In the genomic region with DNA sequence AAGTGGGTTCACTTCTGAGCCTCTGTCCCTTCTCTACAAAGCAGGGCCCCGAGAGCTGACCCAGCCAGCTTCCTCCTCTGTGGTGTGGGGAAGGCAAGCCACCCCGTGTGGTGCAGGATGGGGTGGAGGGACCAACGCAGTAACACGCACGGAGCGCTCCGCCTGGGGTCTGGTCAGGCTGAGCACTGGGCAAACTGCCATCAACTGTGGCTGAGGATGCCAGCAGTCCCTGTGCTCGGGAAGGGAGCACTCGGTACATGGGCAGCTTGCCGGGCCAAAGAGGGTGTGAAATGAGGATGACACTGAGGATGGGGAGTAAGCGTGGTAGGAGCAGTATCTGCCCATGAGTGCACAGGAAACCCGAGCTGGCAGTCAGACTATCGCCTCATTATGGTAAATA, we compare ENCODE assay signal across 20 cellular contexts. TPM values are rescaled to one million over a fixed set of nuclear protein-coding genes. Genes with fewer than 3 reads are reported as not detected.
A peak's percentile ranks its signal among the peaks of the same experiment; 100 is the strongest.
DNase-seq lines count a peak whose midpoint lies in the region; ATAC-seq, FAIRE-seq and TF ChIP-seq lines count a peak whose summit lies in the region.
"Had no signal": no experiment of that assay in that cellular context is flagged by ENCODE, and none has a peak within 500 bp of the region (broad histone marks: within the 10 kb centered on the region; RNA-seq: fewer than 3 reads in every experiment).

No MANE protein-coding gene starts in this region.

- no peak for TF ChIP-seq EP300 in K562 (IDR thresholded peaks at IDR 0.05; ENCODE audit: low read length)

- TF ChIP-seq CTCF in K562 (IDR thresholded peaks at IDR 0.05 in 2 of 3, conservative IDR thresholded peaks at IDR 0.05 in 1 of 3; ENCODE audit: insufficient read depth in 2 of 3, low read depth in 1 of 3, low read length in 3 of 3): no peak
- no peak for TF ChIP-seq CTCF in activated CD8-positive, alpha-beta T cell treated with anti-CD3 and anti-CD28 coated beads for 36 hours (IDR thresholded peaks at IDR 0.05)

- H3K27me3 ChIP-seq in K562 (ENCODE audit: control insufficient read depth in 2 of 2, insufficient read depth in 2 of 2, low read length in 2 of 2): no peaks in the 10 kb centered on the region
- H3K27me3 ChIP-seq: adrenal gland, cardiac muscle cell, gastrocnemius medialis had no signal

- intact Hi-C loops in K562 (cut with micrococcal nuclease): no loop called here
- intact Hi-C loops in activated CD8-positive, alpha-beta T cell treated with anti-CD3 and anti-CD28 coated beads for 36 hours (cut with micrococcal nuclease): no loop called here

- no peaks in the 10 kb centered on the region for H4K20me1 ChIP-seq in K562 (replicated peaks; ENCODE audit: control insufficient read depth, insufficient read depth, low read length)

- no peak overlapping the region for H3K4me3 ChIP-seq in K562
- H3K4me3 ChIP-seq: adrenal gland, cardiac muscle cell, gastrocnemius medialis, SK-N-MC had no signal

- 90% methylated on average over 8 of the region's 13 CpGs for WGBS in K562 (ENCODE audit: insufficient coverage, low coverage, missing lambda C conversion rate)

- no peak overlapping the region for H3K27ac ChIP-seq in K562 (ENCODE audit: extremely low read depth, low read depth, low read length)
- H3K27ac ChIP-seq in substantia nigra (ENCODE audit: low read depth, low read length, poor library complexity, severe bottlenecking): peak overlapping the region; percentile 70
- H3K27ac ChIP-seq: adrenal gland, cardiac muscle cell, gastrocnemius medialis, SK-N-MC had no signal

- peaks cover 94% of the 10 kb centered on the region; the same call in 2 of the 3 replicates for H3K36me3 ChIP-seq in K562 (ENCODE audit: control insufficient read depth, insufficient read depth, low read length)

- CTCF ChIA-PET in K562 (lab: Yijun Ruan, JAX; ENCODE audit: low intra/inter-chr PET ratio): no interaction called here
- CTCF ChIA-PET in activated CD8-positive, alpha-beta T cell treated with anti-CD3 and anti-CD28 coated beads for 36 hours (lab: Charles Lee): interaction anchor here (1.1 to 2.0 kb wide), 4 partner anchors 90 to 119 kb away, joined by 4 to 12 read pairs (median 4); no protein-coding TSS in a partner anchor

- no peak for TF ChIP-seq RAD21 in K562 (CRISPR knock-in tag; conservative IDR thresholded peaks at IDR 0.05 in 1 of 2, IDR thresholded peaks at IDR 0.05 in 1 of 2)

- no TSS peak for BruUV-seq in K562 (replicated peaks; lab: Mats Ljungman, UMichigan)

- DNase-seq in K562 (ENCODE audit: extremely low read depth in 1 of 4, low spot score in 3 of 4) (no peak), hypothalamus (lab: John Stamatoyannopoulos, UW) (peak in 39 of 51 donors; percentile 15 to 76 (median 50)), substantia nigra (lab: John Stamatoyannopoulos, UW) (peak in 44 of 49 donors; percentile 7 to 88 (median 58))
- no peak for DNase-seq in activated CD8-positive, alpha-beta T cell treated with anti-CD3 and anti-CD28 coated beads for 36 hours
- DNase-seq in activated naive CD4-positive, alpha-beta T cell treated with anti-CD3 and anti-CD28 coated beads, Interleukin-2, amount 50 U/mL, for 72 hours (ENCODE audit: low spot score in 2 of 2): no peak
- DNase-seq in activated naive CD8-positive, alpha-beta T cell treated with anti-CD3 and anti-CD28 coated beads for 36 hours: no peak
- DNase-seq: activated CD8-positive, alpha-beta memory T cell treated with anti-CD3 and anti-CD28 coated beads for 24 hours; Calu3; HCEC 1CT; NCI-H187 treated with DMSO at 0.1 percent for 48 hours; occipital lobe; stimulated activated naive CD4-positive, alpha-beta T cell treated with Interleukin-2 at 50 U/mL for 16 hours; T1000; trophoblast cell had no signal

- peaks cover 0 to 4% of the 10 kb centered on the region in 2 experiments; a peak in 1 of 5 replicates for H3K4me1 ChIP-seq in K562 (replicated peaks in 1 of 2; ENCODE audit: control insufficient read depth in 2 of 2, insufficient read depth in 2 of 2, low read length in 2 of 2)
- H3K4me1 ChIP-seq: adrenal gland, gastrocnemius medialis had no signal

- no peak for ATAC-seq in K562
- ATAC-seq in activated CD8-positive, alpha-beta T cell treated with anti-CD3 and anti-CD28 coated beads for 36 hours: no peak
- ATAC-seq in activated naive CD4-positive, alpha-beta T cell treated with anti-CD3 and anti-CD28 coated beads, Interleukin-2, amount 50 U/mL, for 72 hours: no peak

- peaks cover 40% of the 10 kb centered on the region for H3K36me3 Mint-ChIP-seq in activated CD8-positive, alpha-beta T cell treated with anti-CD3 and anti-CD28 coated beads for 36 hours (ENCODE audit: low read depth)
- peaks cover 7 to 22% of the 10 kb centered on the region in 2 donors for H3K36me3 Mint-ChIP-seq in activated naive CD4-positive, alpha-beta T cell treated with anti-CD3 and anti-CD28 coated beads, Interleukin-2, amount 50 U/mL, for 72 hours
- H3K36me3 Mint-ChIP-seq in activated naive CD8-positive, alpha-beta T cell treated with anti-CD3 and anti-CD28 coated beads for 36 hours: peaks cover 19% of the 10 kb centered on the region

- POLR2A ChIA-PET in K562 (lab: Yijun Ruan, JAX): interaction anchor here (5.6 kb wide), 1 partner anchor 11 kb away, joined by 40 read pairs; a partner anchor contains a TSS
- POLR2A ChIA-PET in activated CD8-positive, alpha-beta T cell treated with anti-CD3 and anti-CD28 coated beads for 36 hours (lab: Charles Lee): interaction anchor here (1.6 to 3.4 kb wide), 4 partner anchors 11 to 119 kb away, joined by 3 to 23 read pairs (median 6); a partner anchor contains a TSS

- no peak overlapping the region for H2AFZ ChIP-seq in K562 (ENCODE audit: low read depth, low read length)

- no peaks in the 10 kb centered on the region for H3K27me3 Mint-ChIP-seq in activated CD8-positive, alpha-beta T cell treated with anti-CD3 and anti-CD28 coated beads for 36 hours
- H3K27me3 Mint-ChIP-seq in activated naive CD8-positive, alpha-beta T cell treated with anti-CD3 and anti-CD28 coated beads for 36 hours: no peaks in the 10 kb centered on the region

- no peak overlapping the region for H3K27ac Mint-ChIP-seq in activated CD8-positive, alpha-beta T cell treated with anti-CD3 and anti-CD28 coated beads for 36 hours
- H3K27ac Mint-ChIP-seq in activated naive CD4-positive, alpha-beta T cell treated with anti-CD3 and anti-CD28 coated beads, Interleukin-2, amount 50 U/mL, for 72 hours: no peak overlapping the region
- H3K27ac Mint-ChIP-seq in activated naive CD8-positive, alpha-beta T cell treated with anti-CD3 and anti-CD28 coated beads for 36 hours: no peak overlapping the region

- no peak for FAIRE-seq in K562 (lab: Jason Lieb, UNC)
- FAIRE-seq: GM19239 had no signal

- no peak overlapping the region for H3K4me2 ChIP-seq in K562 (ENCODE audit: insufficient read depth, low read length)

- in situ Hi-C loops in K562 (cut with MboI): no loop called here

- no peaks in the 10 kb centered on the region for H3K4me1 Mint-ChIP-seq in activated CD8-positive, alpha-beta T cell treated with anti-CD3 and anti-CD28 coated beads for 36 hours (ENCODE audit: low read depth)
- peaks cover 2% of the 10 kb centered on the region for H3K4me1 Mint-ChIP-seq in activated naive CD8-positive, alpha-beta T cell treated with anti-CD3 and anti-CD28 coated beads for 36 hours

- no peak overlapping the region; a peak in 1 of 4 replicates for H3K9ac ChIP-seq in K562 (ENCODE audit: insufficient read depth in 1 of 2, low read depth in 2 of 2, low read length in 2 of 2)

- H3K79me2 ChIP-seq in K562 (ENCODE audit: control insufficient read depth, insufficient read depth, low read length): no peaks in the 10 kb centered on the region

- H3K4me3 Mint-ChIP-seq in activated CD8-positive, alpha-beta T cell treated with anti-CD3 and anti-CD28 coated beads for 36 hours: no peak overlapping the region
- H3K4me3 Mint-ChIP-seq in activated naive CD8-positive, alpha-beta T cell treated with anti-CD3 and anti-CD28 coated beads for 36 hours: no peak overlapping the region

- no peaks in the 10 kb centered on the region for H3K9me1 ChIP-seq in K562 (ENCODE audit: control insufficient read depth, insufficient read depth, low read length)

- no peaks in the 10 kb centered on the region for H3K9me3 Mint-ChIP-seq in activated CD8-positive, alpha-beta T cell treated with anti-CD3 and anti-CD28 coated beads for 36 hours
- no peaks in the 10 kb centered on the region for H3K9me3 Mint-ChIP-seq in activated naive CD4-positive, alpha-beta T cell treated with anti-CD3 and anti-CD28 coated beads, Interleukin-2, amount 50 U/mL, for 72 hours
- H3K9me3 Mint-ChIP-seq in activated naive CD8-positive, alpha-beta T cell treated with anti-CD3 and anti-CD28 coated beads for 36 hours: no peaks in the 10 kb centered on the region

- TF ChIP-seq POLR2A in GM19099 (IDR thresholded peaks at IDR 0.05; ENCODE audit: extremely low read depth, insufficient read length, low read depth) (peak; percentile 19), K562 (conservative IDR thresholded peaks at IDR 0.05) (no peak)

- no peaks in the 10 kb centered on the region for H3K9me3 ChIP-seq in K562 (replicated peaks; ENCODE audit: control insufficient read depth, insufficient read depth, low read depth, low read length)
- H3K9me3 ChIP-seq: adrenal gland, gastrocnemius medialis had no signal

RNA-seq across cellular contexts. Expression of a gene that starts 7.6 kb away (rescaled TPM):
- total RNA-seq in K562 (2011; cell fraction: chromatin; rRNA removed; ENCODE audit: low replicate concordance): 36.6 and 78.6 TPM in 2 replicates
- 26.7 and 27.8 TPM in 2 replicates for total RNA-seq in K562 (2011; cell fraction: nucleolus; rRNA removed)
- total RNA-seq in K562 (2011; cell fraction: nucleoplasm; rRNA removed): 17.3 and 24.6 TPM in 2 replicates
- total RNA-seq in K562 (2014; rRNA removed): 9.9 and 12.6 TPM in 2 replicates
- 2.2 and 3.9 TPM in 2 replicates for total RNA-seq in K562 (2014; rRNA removed; fragmentation: Illumina TruSeq; extraction: Trizol)
- 3.2 and 3.3 TPM in 2 replicates for total RNA-seq in K562 (2015; rRNA removed; fragmentation: Illumina TruSeq; extraction: Trizol)
- total RNA-seq in K562 (2021): 13.5 and 15.8 TPM in 2 replicates
- polyA plus RNA-seq in K562 (2011; rRNA removed): 2.9 and 5.1 TPM in 2 replicates
- polyA plus RNA-seq in K562 (2011; cell fraction: cytosol; rRNA removed): 2.3 and 3.5 TPM in 2 replicates
- 27.3 and 36.6 TPM in 2 replicates for polyA plus RNA-seq in K562 (2011; cell fraction: nucleus; rRNA removed)
- 8.7 and 16.6 TPM in 2 replicates for polyA plus RNA-seq in K562 (2012)
- polyA plus RNA-seq in K562 (2014; fragmentation: Illumina TruSeq; extraction: Trizol): 5.4 and 6.3 TPM in 2 replicates
- polyA plus RNA-seq in K562 (2014; fragmentation: Nextera tagmentation; extraction: Ambion mirVana): under 1 TPM; 0.14 to 0.38 TPM
- 6.8 and 12.5 TPM in 2 replicates for polyA plus RNA-seq in K562 (2014; rRNA removed)
- polyA minus RNA-seq in K562 (2011; rRNA and poly(A)+ RNA removed): 5.1 and 5.4 TPM in 2 replicates
- polyA minus RNA-seq in K562 (2011; cell fraction: cytosol; rRNA and poly(A)+ RNA removed): 3.7 and 6.4 TPM in 2 replicates
- polyA minus RNA-seq in K562 (2011; cell fraction: nucleus; rRNA and poly(A)+ RNA removed): 6.6 and 8.1 TPM in 2 replicates
- 10 to 100 TPM; 57.3 to 59.9 TPM for total RNA-seq in activated CD8-positive, alpha-beta T cell treated with anti-CD3 and anti-CD28 coated beads for 36 hours
- total RNA-seq in activated naive CD4-positive, alpha-beta T cell treated with anti-CD3 and anti-CD28 coated beads, Interleukin-2, amount 50 U/mL, for 72 hours: 100 to 1,000 TPM in 1 of 2 donors, 10 to 100 TPM in 1; 69.7 to 106 TPM
- total RNA-seq in activated naive CD8-positive, alpha-beta T cell treated with anti-CD3 and anti-CD28 coated beads for 36 hours: 10 to 100 TPM; 53.3 to 54.7 TPM

RNA-seq across cellular contexts. Expression of a gene that starts 12.4 kb away (rescaled TPM):
- total RNA-seq in K562 (2011; cell fraction: chromatin; rRNA removed; ENCODE audit: low replicate concordance): 206 and 610 TPM in 2 replicates
- total RNA-seq in K562 (2011; cell fraction: nucleolus; rRNA removed): 371 and 377 TPM in 2 replicates
- total RNA-seq in K562 (2011; cell fraction: nucleoplasm; rRNA removed): 207 and 218 TPM in 2 replicates
- total RNA-seq in K562 (2014; rRNA removed) (32.5 and 41.6 TPM in 2 replicates), K562 (2014; rRNA removed; fragmentation: Illumina TruSeq; extraction: Trizol) (20.1 and 21.6 TPM in 2 replicates), K562 (2015; rRNA removed; fragmentation: Illumina TruSeq; extraction: Trizol) (19.6 and 21.8 TPM in 2 replicates), K562 (2021) (68.0 and 83.8 TPM in 2 replicates)
- polyA plus RNA-seq in K562 (2011; rRNA removed) (23.1 and 45.6 TPM in 2 replicates), K562 (2014; fragmentation: Illumina TruSeq; extraction: Trizol) (27.9 and 46.9 TPM in 2 replicates), K562 (2014; fragmentation: Nextera tagmentation; extraction: Ambion mirVana) (1 to 10 TPM in 1 of 2 experiments, under 1 TPM in 1; 0.90 to 1.8 TPM), K562 (2014; rRNA removed) (49.2 and 58.9 TPM in 2 replicates)
- 27.8 and 39.0 TPM in 2 replicates for polyA plus RNA-seq in K562 (2011; cell fraction: cytosol; rRNA removed)
- polyA plus RNA-seq in K562 (2011; cell fraction: nucleus; rRNA removed): 418 and 536 TPM in 2 replicates
- 43.7 and 80.1 TPM in 2 replicates for polyA plus RNA-seq in K562 (2012)
- 35.7 and 39.3 TPM in 2 replicates for polyA minus RNA-seq in K562 (2011; rRNA and poly(A)+ RNA removed)
- polyA minus RNA-seq in K562 (2011; cell fraction: cytosol; rRNA and poly(A)+ RNA removed): 32.4 and 39.3 TPM in 2 replicates
- 107 and 134 TPM in 2 replicates for polyA minus RNA-seq in K562 (2011; cell fraction: nucleus; rRNA and poly(A)+ RNA removed)
- 10 to 100 TPM; 52.4 to 53.1 TPM for total RNA-seq in activated CD8-positive, alpha-beta T cell treated with anti-CD3 and anti-CD28 coated beads for 36 hours
- total RNA-seq in activated naive CD4-positive, alpha-beta T cell treated with anti-CD3 and anti-CD28 coated beads, Interleukin-2, amount 50 U/mL, for 72 hours: 10 to 100 TPM; 35.6 to 83.0 TPM
- 10 to 100 TPM; 72.6 to 76.4 TPM for total RNA-seq in activated naive CD8-positive, alpha-beta T cell treated with anti-CD3 and anti-CD28 coated beads for 36 hours

RNA-seq across cellular contexts. Expression of a gene that starts 17.6 kb away (rescaled TPM):
- 25.4 and 44.7 TPM in 2 replicates for total RNA-seq in K562 (2011; cell fraction: chromatin; rRNA removed; ENCODE audit: low replicate concordance)
- total RNA-seq in K562 (2011; cell fraction: nucleolus; rRNA removed): 19.6 and 22.2 TPM in 2 replicates
- total RNA-seq in K562 (2011; cell fraction: nucleoplasm; rRNA removed): 33.1 and 41.5 TPM in 2 replicates
- total RNA-seq in K562 (2014; rRNA removed) (9.5 and 10.6 TPM in 2 replicates), K562 (2014; rRNA removed; fragmentation: Illumina TruSeq; extraction: Trizol) (19.3 and 19.8 TPM in 2 replicates), K562 (2015; rRNA removed; fragmentation: Illumina TruSeq; extraction: Trizol) (14.6 and 14.7 TPM in 2 replicates), K562 (2021) (13.1 and 17.5 TPM in 2 replicates)
- polyA plus RNA-seq in K562 (2011; rRNA removed) (14.9 and 20.3 TPM in 2 replicates), K562 (2014; fragmentation: Illumina TruSeq; extraction: Trizol) (10.6 and 11.1 TPM in 2 replicates), K562 (2014; fragmentation: Nextera tagmentation; extraction: Ambion mirVana) (10 to 100 TPM in 1 of 2 experiments, 1 to 10 TPM in 1; 9.6 to 11.8 TPM), K562 (2014; rRNA removed) (8.6 and 12.4 TPM in 2 replicates)
- polyA plus RNA-seq in K562 (2011; cell fraction: cytosol; rRNA removed): 4.6 and 7.6 TPM in 2 replicates
- polyA plus RNA-seq in K562 (2011; cell fraction: nucleus; rRNA removed): 6.4 and 7.7 TPM in 2 replicates
- 7.0 and 7.5 TPM in 2 replicates for polyA plus RNA-seq in K562 (2012)
- 28.3 and 34.7 TPM in 2 replicates for polyA minus RNA-seq in K562 (2011; rRNA and poly(A)+ RNA removed)
- 7.5 and 7.6 TPM in 2 replicates for polyA minus RNA-seq in K562 (2011; cell fraction: cytosol; rRNA and poly(A)+ RNA removed)
- 4.4 and 9.1 TPM in 2 replicates for polyA minus RNA-seq in K562 (2011; cell fraction: nucleus; rRNA and poly(A)+ RNA removed)
- total RNA-seq in activated CD8-positive, alpha-beta T cell treated with anti-CD3 and anti-CD28 coated beads for 36 hours: 10 to 100 TPM; 82.5 to 85.2 TPM
- 10 to 100 TPM; 66.9 to 79.6 TPM for total RNA-seq in activated naive CD4-positive, alpha-beta T cell treated with anti-CD3 and anti-CD28 coated beads, Interleukin-2, amount 50 U/mL, for 72 hours
- total RNA-seq in activated naive CD8-positive, alpha-beta T cell treated with anti-CD3 and anti-CD28 coated beads for 36 hours: 10 to 100 TPM; 71.8 to 73.2 TPM

RNA-seq across cellular contexts. Expression of a gene that starts 23.1 kb away (rescaled TPM):
- total RNA-seq in K562 (2011; cell fraction: chromatin; rRNA removed; ENCODE audit: low replicate concordance): 44.7 and 88.0 TPM in 2 replicates
- total RNA-seq in K562 (2011; cell fraction: nucleolus; rRNA removed): 27.1 and 27.2 TPM in 2 replicates
- 34.0 and 49.1 TPM in 2 replicates for total RNA-seq in K562 (2011; cell fraction: nucleoplasm; rRNA removed)
- 2.3 and 3.3 TPM in 2 replicates for total RNA-seq in K562 (2014; rRNA removed)
- total RNA-seq in K562 (2014; rRNA removed; fragmentation: Illumina TruSeq; extraction: Trizol): 1.8 and 1.9 TPM in 2 replicates
- total RNA-seq in K562 (2015; rRNA removed; fragmentation: Illumina TruSeq; extraction: Trizol): 4.0 and 4.4 TPM in 2 replicates
- 7.0 and 10.3 TPM in 2 replicates for total RNA-seq in K562 (2021)
- polyA plus RNA-seq in K562 (2011; rRNA removed): 4.4 and 9.4 TPM in 2 replicates
- polyA plus RNA-seq in K562 (2011; cell fraction: cytosol; rRNA removed): 7.7 and 7.9 TPM in 2 replicates
- polyA plus RNA-seq in K562 (2011; cell fraction: nucleus; rRNA removed): 76.8 and 108 TPM in 2 replicates
- 9.5 and 18.9 TPM in 2 replicates for polyA plus RNA-seq in K562 (2012)
- polyA plus RNA-seq in K562 (2014; fragmentation: Illumina TruSeq; extraction: Trizol): 6.5 and 7.8 TPM in 2 replicates
- under 1 TPM; 0.63 TPM for polyA plus RNA-seq in K562 (2014; fragmentation: Nextera tagmentation; extraction: Ambion mirVana)
- polyA plus RNA-seq in K562 (2014; rRNA removed): 8.1 and 13.8 TPM in 2 replicates
- 2.7 and 3.6 TPM in 2 replicates for polyA minus RNA-seq in K562 (2011; rRNA and poly(A)+ RNA removed)
- 1.6 and 2.5 TPM in 2 replicates for polyA minus RNA-seq in K562 (2011; cell fraction: cytosol; rRNA and poly(A)+ RNA removed)
- polyA minus RNA-seq in K562 (2011; cell fraction: nucleus; rRNA and poly(A)+ RNA removed): 6.6 and 7.2 TPM in 2 replicates
- 10 to 100 TPM; 26.6 to 28.2 TPM for total RNA-seq in activated CD8-positive, alpha-beta T cell treated with anti-CD3 and anti-CD28 coated beads for 36 hours
- total RNA-seq in activated naive CD4-positive, alpha-beta T cell treated with anti-CD3 and anti-CD28 coated beads, Interleukin-2, amount 50 U/mL, for 72 hours: 100 to 1,000 TPM in 1 of 2 donors, 10 to 100 TPM in 1; 35.4 to 122 TPM
- total RNA-seq in activated naive CD8-positive, alpha-beta T cell treated with anti-CD3 and anti-CD28 coated beads for 36 hours: 10 to 100 TPM; 23.7 to 28.4 TPM

RNA-seq across cellular contexts. Expression of a gene that starts 32.6 kb away (rescaled TPM):
- total RNA-seq in K562 (2011; cell fraction: chromatin; rRNA removed; ENCODE audit: low replicate concordance): 4.4 and 8.4 TPM in 2 replicates
- total RNA-seq in K562 (2011; cell fraction: nucleolus; rRNA removed): 4.8 and 5.3 TPM in 2 replicates
- total RNA-seq in K562 (2011; cell fraction: nucleoplasm; rRNA removed): 3.2 and 4.2 TPM in 2 replicates
- total RNA-seq in K562 (2014; rRNA removed) (1.2 and 2.2 TPM in 2 replicates), K562 (2014; rRNA removed; fragmentation: Illumina TruSeq; extraction: Trizol) (0.73 and 0.86 TPM in 2 replicates), K562 (2015; rRNA removed; fragmentation: Illumina TruSeq; extraction: Trizol) (2.0 and 2.1 TPM in 2 replicates), K562 (2021) (2.0 and 2.1 TPM in 2 replicates)
- polyA plus RNA-seq in K562 (2011; rRNA removed) (2.7 and 3.1 TPM in 2 replicates), K562 (2014; fragmentation: Illumina TruSeq; extraction: Trizol) (0.92 and 2.5 TPM in 2 replicates), K562 (2014; fragmentation: Nextera tagmentation; extraction: Ambion mirVana) (under 1 TPM in 1 of 2 experiments, not detected in 1; 0.11 TPM), K562 (2014; rRNA removed) (3.8 and 5.9 TPM in 2 replicates)
- 2.3 and 3.1 TPM in 2 replicates for polyA plus RNA-seq in K562 (2011; cell fraction: cytosol; rRNA removed)
- 5.2 and 12.2 TPM in 2 replicates for polyA plus RNA-seq in K562 (2011; cell fraction: nucleus; rRNA removed)
- 2.0 and 4.6 TPM in 2 replicates for polyA plus RNA-seq in K562 (2012)
- polyA minus RNA-seq in K562 (2011; rRNA and poly(A)+ RNA removed): 0.98 and 1.0 TPM in 2 replicates
- polyA minus RNA-seq in K562 (2011; cell fraction: cytosol; rRNA and poly(A)+ RNA removed): 1.8 TPM in 1 of 2 replicates, not detected in the other
- 3.2 and 3.4 TPM in 2 replicates for polyA minus RNA-seq in K562 (2011; cell fraction: nucleus; rRNA and poly(A)+ RNA removed)
- total RNA-seq in activated CD8-positive, alpha-beta T cell treated with anti-CD3 and anti-CD28 coated beads for 36 hours: 10 to 100 TPM; 13.8 to 15.6 TPM
- 10 to 100 TPM; 27.6 to 37.3 TPM for total RNA-seq in activated naive CD4-positive, alpha-beta T cell treated with anti-CD3 and anti-CD28 coated beads, Interleukin-2, amount 50 U/mL, for 72 hours
- total RNA-seq in activated naive CD8-positive, alpha-beta T cell treated with anti-CD3 and anti-CD28 coated beads for 36 hours: 1 to 10 TPM; 8.2 to 9.6 TPM
- total RNA-seq: gastrocnemius medialis had no signal

Comparison
In these comparisons a context has a peak if more than half of its experiments do, and no peak if none do; other contexts are left out.
1. DNase-seq: peak in hypothalamus (39 of 51) and substantia nigra (44 of 49); none in K562 (0 of 4), activated CD8-positive, alpha-beta T cell treated with anti-CD3 and anti-CD28 coated beads for 36 hours (single experiment), activated naive CD4-positive, alpha-beta T cell treated with anti-CD3 and anti-CD28 coated beads, Interleukin-2, amount 50 U/mL, for 72 hours (0 of 2) and activated naive CD8-positive, alpha-beta T cell treated with anti-CD3 and anti-CD28 coated beads for 36 hours (single experiment).